Comparison of ENCODE assay signal across 8 cellular contexts in the genomic region with DNA sequence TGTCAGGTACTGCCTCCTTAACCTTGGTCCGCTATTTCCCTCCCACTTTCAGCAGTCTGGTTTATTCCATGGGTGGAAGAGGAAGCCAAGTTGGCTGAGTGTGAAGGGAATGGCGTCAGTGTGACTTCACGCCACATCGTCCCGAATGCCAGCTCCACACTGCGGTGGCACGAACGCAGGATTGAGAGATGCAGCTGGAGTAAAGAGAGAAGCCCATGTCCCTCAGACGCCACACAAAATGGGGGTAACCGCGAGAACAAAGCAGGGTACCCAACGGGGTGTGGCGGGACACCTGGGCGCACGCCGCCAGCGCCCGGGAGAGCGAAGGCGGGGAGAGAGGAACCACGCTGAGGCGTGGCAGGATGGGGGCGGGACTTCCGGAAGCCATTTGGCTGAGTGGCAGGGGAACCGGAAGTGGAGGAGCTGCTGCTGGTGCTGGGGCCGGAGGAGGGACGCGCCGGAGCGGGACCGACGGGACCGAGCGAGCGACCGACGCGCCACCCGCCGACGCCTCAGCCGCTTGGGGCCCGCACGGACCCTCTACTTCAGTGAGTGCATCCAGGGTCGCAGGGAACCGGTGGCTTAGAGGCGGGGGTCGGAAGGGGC. TPM values are rescaled to one million over a fixed set of nuclear protein-coding genes. Genes with fewer than 3 reads are reported as not detected.
DNase-seq lines count a peak whose midpoint lies in the region; ATAC-seq and TF ChIP-seq lines count a peak whose summit lies in the region.

A gene with protein sequence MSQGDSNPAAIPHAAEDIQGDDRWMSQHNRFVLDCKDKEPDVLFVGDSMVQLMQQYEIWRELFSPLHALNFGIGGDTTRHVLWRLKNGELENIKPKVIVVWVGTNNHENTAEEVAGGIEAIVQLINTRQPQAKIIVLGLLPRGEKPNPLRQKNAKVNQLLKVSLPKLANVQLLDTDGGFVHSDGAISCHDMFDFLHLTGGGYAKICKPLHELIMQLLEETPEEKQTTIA (plus strand): TSS at position 417 of the 606 bp plus-strand sequence. CDS start 8,161 bp downstream, outside the sequence.

- H3K9me2 ChIP-seq in SK-N-SH, result no peaks in the 10 kb centered on the region

- CTCF ChIA-PET in GM10248 (lab: Yijun Ruan, JAX), result interaction anchor here (0.7 to 2.7 kb wide), 11 partner anchors 9 to 354 kb away, joined by 3 to 9 read pairs (median 4); a partner anchor contains a TSS
- CTCF ChIA-PET in SK-N-SH (lab: Yijun Ruan, JAX), result interaction anchor here (0.6 to 2.6 kb wide), 10 partner anchors 28 to 356 kb away, joined by 3 to 8 read pairs (median 3); a partner anchor contains a TSS

- WGBS in SK-N-SH (ENCODE audit: low lambda C conversion rate), result 1% methylated on average over 20 of the region's 48 CpGs

- peaks cover 46% of the 10 kb centered on the region for H3K79me2 ChIP-seq in SK-N-SH (ENCODE audit: insufficient read depth)

- H3K4me1 ChIP-seq in SK-N-SH (ENCODE audit: control insufficient read depth in 1 of 2, insufficient read depth in 2 of 2, low read depth in 1 of 2, low read length in 1 of 2), result peaks cover 0 to 8% of the 10 kb centered on the region in 2 experiments; a peak in 3 of 4 replicates

- peak within 1 kb of the TSS; percentile 92 for H3K4me2 ChIP-seq in SK-N-SH

- DNase-seq in GM10248 (ENCODE audit: extremely low spot score) (peak; percentile 99), NCI-H1092 (lab: John Stamatoyannopoulos, UW) (peak; percentile 94), SK-N-SH (peak; percentile 98), germinal center (ENCODE audit: low spot score) (peak; percentile 98), non-pigmented ciliary epithelial cell (ENCODE audit: low read depth) (peak; percentile 49), substantia nigra (lab: John Stamatoyannopoulos, UW) (peak; percentile 63 to 95 (median 90))
- peak; percentile 96 for DNase-seq in activated naive CD4-positive, alpha-beta T cell treated with anti-CD3 and anti-CD28 coated beads, Interleukin-2, amount 50 U/mL, for 16 hours

- ATAC-seq in HG02610 (IDR thresholded peaks at IDR 0.05; ENCODE audit: unreplicated experiment), result peak; percentile 97

- POLR2A ChIA-PET in GM10248 (lab: Yijun Ruan, JAX), result interaction anchor here (1.1 to 1.4 kb wide), 3 partner anchors 35 to 87 kb away, joined by 3 to 5 read pairs (median 5); a partner anchor contains a TSS
- POLR2A ChIA-PET in SK-N-SH (lab: Yijun Ruan, JAX), result interaction anchor here (0.6 to 2.2 kb wide), 8 partner anchors 23 to 360 kb away, joined by 3 to 9 read pairs (median 4); a partner anchor contains a TSS

- peak within 1 kb of the TSS; percentile 82 to 88 for H3K27ac ChIP-seq in SK-N-SH (ENCODE audit: low read depth in 2 of 2, low read length in 1 of 2)
- peak within 1 kb of the TSS; percentile 93 for H3K27ac ChIP-seq in substantia nigra (ENCODE audit: low read depth, low read length, poor library complexity, severe bottlenecking)

- H3K36me3 ChIP-seq in SK-N-SH (replicated peaks in 1 of 2; ENCODE audit: control insufficient read depth in 1 of 2, insufficient read depth in 2 of 2, low read length in 1 of 2), result peaks cover 6 to 34% of the 10 kb centered on the region in 2 experiments

- peak within 1 kb of the TSS; percentile 76 to 84 for H3K4me3 ChIP-seq in SK-N-SH (ENCODE audit: low read depth in 2 of 2, low read length in 1 of 2)

- TF ChIP-seq RAD21 in SK-N-SH (IDR thresholded peaks at IDR 0.05; ENCODE audit: low read length), result peak; percentile 7; the same call in 1 of the 2 replicates

- H3K27me3 ChIP-seq in SK-N-SH (ENCODE audit: insufficient read depth), result no peaks in the 10 kb centered on the region

- peaks cover 18% of the 10 kb centered on the region for H3F3A ChIP-seq in SK-N-SH (replicated peaks; ENCODE audit: insufficient read depth)

- H3K9me3 ChIP-seq in SK-N-SH, result no peaks in the 10 kb centered on the region

- H2AFZ ChIP-seq in SK-N-SH (ENCODE audit: low read depth), result peak within 1 kb of the TSS; percentile 93

- TF ChIP-seq EP300 in SK-N-SH (IDR thresholded peaks at IDR 0.05; ENCODE audit: borderline replicate concordance in 1 of 2, low read depth in 1 of 2, low read length in 1 of 2), result no peak

- TF ChIP-seq CTCF in GM10248 (IDR thresholded peaks at IDR 0.05; ENCODE audit: control extremely low read depth, extremely low read depth, low read depth, missing control alignments) (no peak), SK-N-SH (IDR thresholded peaks at IDR 0.05) (no peak)

- peak within 1 kb of the TSS; percentile 89 for H3K9ac ChIP-seq in SK-N-SH

- peaks cover 43% of the 10 kb centered on the region for H4K20me1 ChIP-seq in SK-N-SH (ENCODE audit: insufficient read depth)

TF ChIP-seq in SK-N-SH, 30 proteins besides CTCF, POLR2A, EP300 and RAD21 (continues in another document):
- TF ChIP-seq GABPA (IDR thresholded peaks at IDR 0.05; ENCODE audit: low read depth) (peak; percentile 90), SIN3A (IDR thresholded peaks at IDR 0.05; ENCODE audit: borderline replicate concordance, low read depth, low read length) (peak; percentile 49; the same call in 1 of the 2 replicates), CHD2 (IDR thresholded peaks at IDR 0.05; ENCODE audit: low read length, partially characterized antibody) (no peak), SMC3 (IDR thresholded peaks at IDR 0.05; ENCODE audit: low read depth, low read length) (no peak), FOSL2 (IDR thresholded peaks at IDR 0.05; ENCODE audit: borderline replicate concordance, low read depth) (no peak), EZH2phosphoT487 (IDR thresholded peaks at IDR 0.05; ENCODE audit: borderline replicate concordance, low read depth) (no peak), NFIC (IDR thresholded peaks at IDR 0.05; ENCODE audit: borderline replicate concordance) (no peak), FOXJ3 (CRISPR knock-in tag; IDR thresholded peaks at IDR 0.05) (no peak), MXI1 (IDR thresholded peaks at IDR 0.05; ENCODE audit: low read depth, low read length) (peak; percentile 96), RXRA (IDR thresholded peaks at IDR 0.05; ENCODE audit: borderline replicate concordance, low read depth) (no peak), GATA2 (CRISPR knock-in tag; IDR thresholded peaks at IDR 0.05) (no peak), TEAD4 (IDR thresholded peaks at IDR 0.05; ENCODE audit: borderline replicate concordance, insufficient read depth) (no peak), NRF1 (IDR thresholded peaks at IDR 0.05; ENCODE audit: low read depth, low read length) (no peak), RFX5 (IDR thresholded peaks at IDR 0.05; ENCODE audit: low read length) (no peak), TAF1 (IDR thresholded peaks at IDR 0.05; ENCODE audit: borderline replicate concordance, low read depth, low read length) (peak; percentile 67), TCF12 (IDR thresholded peaks at IDR 0.05) (no peak; the same call in 1 of the 2 replicates), JUND (IDR thresholded peaks at IDR 0.05) (no peak; the same call in 1 of the 2 replicates), RCOR1 (IDR thresholded peaks at IDR 0.05; ENCODE audit: low read length) (no peak)
- TF ChIP-seq, protein P1, sequence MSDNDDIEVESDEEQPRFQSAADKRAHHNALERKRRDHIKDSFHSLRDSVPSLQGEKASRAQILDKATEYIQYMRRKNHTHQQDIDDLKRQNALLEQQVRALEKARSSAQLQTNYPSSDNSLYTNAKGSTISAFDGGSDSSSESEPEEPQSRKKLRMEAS (IDR thresholded peaks at IDR 0.05; ENCODE audit: low read depth), result peak; percentile 98
- TF ChIP-seq, protein P2, sequence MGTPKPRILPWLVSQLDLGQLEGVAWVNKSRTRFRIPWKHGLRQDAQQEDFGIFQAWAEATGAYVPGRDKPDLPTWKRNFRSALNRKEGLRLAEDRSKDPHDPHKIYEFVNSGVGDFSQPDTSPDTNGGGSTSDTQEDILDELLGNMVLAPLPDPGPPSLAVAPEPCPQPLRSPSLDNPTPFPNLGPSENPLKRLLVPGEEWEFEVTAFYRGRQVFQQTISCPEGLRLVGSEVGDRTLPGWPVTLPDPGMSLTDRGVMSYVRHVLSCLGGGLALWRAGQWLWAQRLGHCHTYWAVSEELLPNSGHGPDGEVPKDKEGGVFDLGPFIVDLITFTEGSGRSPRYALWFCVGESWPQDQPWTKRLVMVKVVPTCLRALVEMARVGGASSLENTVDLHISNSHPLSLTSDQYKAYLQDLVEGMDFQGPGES (IDR thresholded peaks at IDR 0.05; ENCODE audit: low read depth, low read length), result no peak
- TF ChIP-seq, protein P3, sequence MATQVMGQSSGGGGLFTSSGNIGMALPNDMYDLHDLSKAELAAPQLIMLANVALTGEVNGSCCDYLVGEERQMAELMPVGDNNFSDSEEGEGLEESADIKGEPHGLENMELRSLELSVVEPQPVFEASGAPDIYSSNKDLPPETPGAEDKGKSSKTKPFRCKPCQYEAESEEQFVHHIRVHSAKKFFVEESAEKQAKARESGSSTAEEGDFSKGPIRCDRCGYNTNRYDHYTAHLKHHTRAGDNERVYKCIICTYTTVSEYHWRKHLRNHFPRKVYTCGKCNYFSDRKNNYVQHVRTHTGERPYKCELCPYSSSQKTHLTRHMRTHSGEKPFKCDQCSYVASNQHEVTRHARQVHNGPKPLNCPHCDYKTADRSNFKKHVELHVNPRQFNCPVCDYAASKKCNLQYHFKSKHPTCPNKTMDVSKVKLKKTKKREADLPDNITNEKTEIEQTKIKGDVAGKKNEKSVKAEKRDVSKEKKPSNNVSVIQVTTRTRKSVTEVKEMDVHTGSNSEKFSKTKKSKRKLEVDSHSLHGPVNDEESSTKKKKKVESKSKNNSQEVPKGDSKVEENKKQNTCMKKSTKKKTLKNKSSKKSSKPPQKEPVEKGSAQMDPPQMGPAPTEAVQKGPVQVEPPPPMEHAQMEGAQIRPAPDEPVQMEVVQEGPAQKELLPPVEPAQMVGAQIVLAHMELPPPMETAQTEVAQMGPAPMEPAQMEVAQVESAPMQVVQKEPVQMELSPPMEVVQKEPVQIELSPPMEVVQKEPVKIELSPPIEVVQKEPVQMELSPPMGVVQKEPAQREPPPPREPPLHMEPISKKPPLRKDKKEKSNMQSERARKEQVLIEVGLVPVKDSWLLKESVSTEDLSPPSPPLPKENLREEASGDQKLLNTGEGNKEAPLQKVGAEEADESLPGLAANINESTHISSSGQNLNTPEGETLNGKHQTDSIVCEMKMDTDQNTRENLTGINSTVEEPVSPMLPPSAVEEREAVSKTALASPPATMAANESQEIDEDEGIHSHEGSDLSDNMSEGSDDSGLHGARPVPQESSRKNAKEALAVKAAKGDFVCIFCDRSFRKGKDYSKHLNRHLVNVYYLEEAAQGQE (IDR thresholded peaks at IDR 0.05; ENCODE audit: low read depth, low read length), result 0 out of 2 replicates have a peak, but pooled peaks have one; percentile 2

RNA-seq across cellular contexts. Expression of the gene that starts here (rescaled TPM):
- polyA plus RNA-seq in SK-N-SH (2012; rRNA removed), result 19.6 and 27.3 TPM in 2 replicates
- polyA plus RNA-seq in SK-N-SH (2012; cell fraction: cytosol; rRNA removed), result 25.9 and 27.4 TPM in 2 replicates
- 25.4 and 27.2 TPM in 2 replicates for polyA plus RNA-seq in SK-N-SH (2012; cell fraction: nucleus; rRNA removed)

Comparison
In these comparisons a context has a peak if more than half of its experiments do, and no peak if none do; other contexts are left out.
1. Peak in every context shown above with its lines: DNase-seq, ATAC-seq, H3K4me3 ChIP-seq and H3K27ac ChIP-seq.
2. DNase-seq: peak in every context shown above with its lines; median percentile 99 in GM10248; 98 in SK-N-SH; 98 in germinal center; 96 in activated naive CD4-positive, alpha-beta T cell treated with anti-CD3 and anti-CD28 coated beads, Interleukin-2, amount 50 U/mL, for 16 hours; 94 in NCI-H1092; 90 in substantia nigra; 49 in non-pigmented ciliary epithelial cell.